1 cellular context compared by ENCODE assay signal in genomic region chr20:59002874-59003399, GRCh38.
TF ChIP-seq lines count a peak whose summit lies in the region.

No MANE protein-coding gene starts in this region.

TF ChIP-seq in HepG2, 621 proteins besides CTCF, POLR2A, EP300 and RAD21 (continued from another document and continues in another):
- 0 out of 2 replicates have a peak, but pooled peaks have one; percentile 52 for TF ChIP-seq MEF2D (CRISPR knock-in tag; IDR thresholded peaks at IDR 0.05)
- TF ChIP-seq ARID4A (CRISPR knock-in tag; IDR thresholded peaks at IDR 0.05; ENCODE audit: borderline replicate concordance), result peak; percentile 29; the same call in 1 of the 2 replicates
- TF ChIP-seq HNRNPL (IDR thresholded peaks at IDR 0.05; ENCODE audit: low read depth, low read length), result 0 out of 2 replicates have a peak, but pooled peaks have one; percentile 19
- no peak for TF ChIP-seq LCORL (IDR thresholded peaks at IDR 0.05)
- 0 out of 2 replicates have a peak, but pooled peaks have one; percentile 53 for TF ChIP-seq LCORL (CRISPR knock-in tag; IDR thresholded peaks at IDR 0.05)
- TF ChIP-seq ZNF292 (CRISPR knock-in tag; IDR thresholded peaks at IDR 0.05; ENCODE audit: borderline replicate concordance, low read depth), result 0 out of 2 replicates have a peak, but pooled peaks have one; percentile 52
- no peak for TF ChIP-seq PCBP2 (optimal IDR thresholded peaks at IDR 0.05; ENCODE audit: low read depth, low read length, poor library complexity, severe bottlenecking)
- peak; percentile 24; the same call in 1 of the 2 replicates for TF ChIP-seq PITX1 (CRISPR knock-in tag; IDR thresholded peaks at IDR 0.05)
- TF ChIP-seq, protein P1, sequence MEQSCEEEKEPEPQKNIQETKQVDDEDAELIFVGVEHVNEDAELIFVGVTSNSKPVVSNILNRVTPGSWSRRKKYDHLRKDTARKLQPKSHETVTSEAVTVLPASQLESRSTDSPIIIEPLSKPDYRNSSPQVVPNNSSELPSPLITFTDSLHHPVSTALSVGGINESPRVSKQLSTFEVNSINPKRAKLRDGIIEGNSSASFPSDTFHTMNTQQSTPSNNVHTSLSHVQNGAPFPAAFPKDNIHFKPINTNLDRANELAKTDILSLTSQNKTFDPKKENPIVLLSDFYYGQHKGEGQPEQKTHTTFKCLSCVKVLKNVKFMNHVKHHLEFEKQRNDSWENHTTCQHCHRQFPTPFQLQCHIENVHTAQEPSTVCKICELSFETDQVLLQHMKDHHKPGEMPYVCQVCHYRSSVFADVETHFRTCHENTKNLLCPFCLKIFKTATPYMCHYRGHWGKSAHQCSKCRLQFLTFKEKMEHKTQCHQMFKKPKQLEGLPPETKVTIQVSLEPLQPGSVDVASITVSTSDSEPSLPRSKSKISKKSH (CRISPR knock-in tag; IDR thresholded peaks at IDR 0.05; ENCODE audit: borderline replicate concordance), result peak; percentile 85
- TF ChIP-seq, protein P2, sequence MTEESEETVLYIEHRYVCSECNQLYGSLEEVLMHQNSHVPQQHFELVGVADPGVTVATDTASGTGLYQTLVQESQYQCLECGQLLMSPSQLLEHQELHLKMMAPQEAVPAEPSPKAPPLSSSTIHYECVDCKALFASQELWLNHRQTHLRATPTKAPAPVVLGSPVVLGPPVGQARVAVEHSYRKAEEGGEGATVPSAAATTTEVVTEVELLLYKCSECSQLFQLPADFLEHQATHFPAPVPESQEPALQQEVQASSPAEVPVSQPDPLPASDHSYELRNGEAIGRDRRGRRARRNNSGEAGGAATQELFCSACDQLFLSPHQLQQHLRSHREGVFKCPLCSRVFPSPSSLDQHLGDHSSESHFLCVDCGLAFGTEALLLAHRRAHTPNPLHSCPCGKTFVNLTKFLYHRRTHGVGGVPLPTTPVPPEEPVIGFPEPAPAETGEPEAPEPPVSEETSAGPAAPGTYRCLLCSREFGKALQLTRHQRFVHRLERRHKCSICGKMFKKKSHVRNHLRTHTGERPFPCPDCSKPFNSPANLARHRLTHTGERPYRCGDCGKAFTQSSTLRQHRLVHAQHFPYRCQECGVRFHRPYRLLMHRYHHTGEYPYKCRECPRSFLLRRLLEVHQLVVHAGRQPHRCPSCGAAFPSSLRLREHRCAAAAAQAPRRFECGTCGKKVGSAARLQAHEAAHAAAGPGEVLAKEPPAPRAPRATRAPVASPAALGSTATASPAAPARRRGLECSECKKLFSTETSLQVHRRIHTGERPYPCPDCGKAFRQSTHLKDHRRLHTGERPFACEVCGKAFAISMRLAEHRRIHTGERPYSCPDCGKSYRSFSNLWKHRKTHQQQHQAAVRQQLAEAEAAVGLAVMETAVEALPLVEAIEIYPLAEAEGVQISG (CRISPR knock-in tag; IDR thresholded peaks at IDR 0.05), result 0 out of 2 replicates have a peak, but pooled peaks have one; percentile 41
- TF ChIP-seq SNAPC2 (CRISPR knock-in tag; IDR thresholded peaks at IDR 0.05), result 0 out of 2 replicates have a peak, but pooled peaks have one; percentile 37
- no peak for TF ChIP-seq NR2F6 (IDR thresholded peaks at IDR 0.05)
- peak; percentile 36; the same call in 1 of the 2 replicates for TF ChIP-seq NR2F6 (CRISPR knock-in tag; IDR thresholded peaks at IDR 0.05)
- TF ChIP-seq, protein P3, sequence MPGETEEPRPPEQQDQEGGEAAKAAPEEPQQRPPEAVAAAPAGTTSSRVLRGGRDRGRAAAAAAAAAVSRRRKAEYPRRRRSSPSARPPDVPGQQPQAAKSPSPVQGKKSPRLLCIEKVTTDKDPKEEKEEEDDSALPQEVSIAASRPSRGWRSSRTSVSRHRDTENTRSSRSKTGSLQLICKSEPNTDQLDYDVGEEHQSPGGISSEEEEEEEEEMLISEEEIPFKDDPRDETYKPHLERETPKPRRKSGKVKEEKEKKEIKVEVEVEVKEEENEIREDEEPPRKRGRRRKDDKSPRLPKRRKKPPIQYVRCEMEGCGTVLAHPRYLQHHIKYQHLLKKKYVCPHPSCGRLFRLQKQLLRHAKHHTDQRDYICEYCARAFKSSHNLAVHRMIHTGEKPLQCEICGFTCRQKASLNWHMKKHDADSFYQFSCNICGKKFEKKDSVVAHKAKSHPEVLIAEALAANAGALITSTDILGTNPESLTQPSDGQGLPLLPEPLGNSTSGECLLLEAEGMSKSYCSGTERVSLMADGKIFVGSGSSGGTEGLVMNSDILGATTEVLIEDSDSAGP (CRISPR knock-in tag; IDR thresholded peaks at IDR 0.05; ENCODE audit: borderline replicate concordance), result no peak
- peak; percentile 56; the same call in 1 of the 2 replicates for TF ChIP-seq KDM5B (CRISPR knock-in tag; IDR thresholded peaks at IDR 0.05; ENCODE audit: borderline replicate concordance)
- 0 out of 2 replicates have a peak, but pooled peaks have one; percentile 25 for TF ChIP-seq ZMYM3 (CRISPR knock-in tag; IDR thresholded peaks at IDR 0.05)
- 0 out of 2 replicates have a peak, but pooled peaks have one; percentile 35 for TF ChIP-seq ETV6 (CRISPR knock-in tag; conservative IDR thresholded peaks at IDR 0.05)
- TF ChIP-seq TCF7L2 (IDR thresholded peaks at IDR 0.05; ENCODE audit: low read depth, low read length), result no peak
- TF ChIP-seq HDAC1 (CRISPR knock-in tag; IDR thresholded peaks at IDR 0.05), result peak; percentile 39; the same call in 1 of the 2 replicates
- TF ChIP-seq ZNF224 (CRISPR knock-in tag; IDR thresholded peaks at IDR 0.05), result 0 out of 2 replicates have a peak, but pooled peaks have one; percentile 53
- TF ChIP-seq BCL6 (CRISPR knock-in tag; IDR thresholded peaks at IDR 0.05), result peak; percentile 17; the same call in 1 of the 2 replicates
- TF ChIP-seq ZNF766 (CRISPR knock-in tag; IDR thresholded peaks at IDR 0.05; ENCODE audit: borderline replicate concordance), result no peak
- TF ChIP-seq CAMTA2 (CRISPR knock-in tag; IDR thresholded peaks at IDR 0.05; ENCODE audit: borderline replicate concordance), result 0 out of 2 replicates have a peak, but pooled peaks have one; percentile 64
- TF ChIP-seq, protein P4, sequence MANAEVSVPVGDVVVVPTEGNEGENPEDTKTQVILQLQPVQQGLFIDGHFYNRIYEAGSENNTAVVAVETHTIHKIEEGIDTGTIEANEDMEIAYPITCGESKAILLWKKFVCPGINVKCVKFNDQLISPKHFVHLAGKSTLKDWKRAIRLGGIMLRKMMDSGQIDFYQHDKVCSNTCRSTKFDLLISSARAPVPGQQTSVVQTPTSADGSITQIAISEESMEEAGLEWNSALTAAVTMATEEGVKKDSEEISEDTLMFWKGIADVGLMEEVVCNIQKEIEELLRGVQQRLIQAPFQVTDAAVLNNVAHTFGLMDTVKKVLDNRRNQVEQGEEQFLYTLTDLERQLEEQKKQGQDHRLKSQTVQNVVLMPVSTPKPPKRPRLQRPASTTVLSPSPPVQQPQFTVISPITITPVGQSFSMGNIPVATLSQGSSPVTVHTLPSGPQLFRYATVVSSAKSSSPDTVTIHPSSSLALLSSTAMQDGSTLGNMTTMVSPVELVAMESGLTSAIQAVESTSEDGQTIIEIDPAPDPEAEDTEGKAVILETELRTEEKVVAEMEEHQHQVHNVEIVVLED (CRISPR knock-in tag; IDR thresholded peaks at IDR 0.05; ENCODE audit: borderline replicate concordance), result no peak
- TF ChIP-seq SMAD3 (CRISPR knock-in tag; IDR thresholded peaks at IDR 0.05), result no peak
- peak; percentile 52; the same call in 1 of the 2 replicates for TF ChIP-seq SAP130 (CRISPR knock-in tag; IDR thresholded peaks at IDR 0.05; ENCODE audit: low read depth)
- peak; percentile 24; the same call in 1 of the 2 replicates for TF ChIP-seq NR0B2 (CRISPR knock-in tag; IDR thresholded peaks at IDR 0.05)
- 0 out of 2 replicates have a peak, but pooled peaks have one; percentile 18 for TF ChIP-seq GATAD2A (CRISPR knock-in tag; IDR thresholded peaks at IDR 0.05)
- TF ChIP-seq ZNF317 (CRISPR knock-in tag; IDR thresholded peaks at IDR 0.05), result peak; percentile 86
- TF ChIP-seq, protein P5, sequence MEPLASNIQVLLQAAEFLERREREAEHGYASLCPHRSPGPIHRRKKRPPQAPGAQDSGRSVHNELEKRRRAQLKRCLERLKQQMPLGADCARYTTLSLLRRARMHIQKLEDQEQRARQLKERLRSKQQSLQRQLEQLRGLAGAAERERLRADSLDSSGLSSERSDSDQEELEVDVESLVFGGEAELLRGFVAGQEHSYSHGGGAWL (CRISPR knock-in tag; IDR thresholded peaks at IDR 0.05), result peak; percentile 21; the same call in 1 of the 2 replicates
- TF ChIP-seq, protein P6, sequence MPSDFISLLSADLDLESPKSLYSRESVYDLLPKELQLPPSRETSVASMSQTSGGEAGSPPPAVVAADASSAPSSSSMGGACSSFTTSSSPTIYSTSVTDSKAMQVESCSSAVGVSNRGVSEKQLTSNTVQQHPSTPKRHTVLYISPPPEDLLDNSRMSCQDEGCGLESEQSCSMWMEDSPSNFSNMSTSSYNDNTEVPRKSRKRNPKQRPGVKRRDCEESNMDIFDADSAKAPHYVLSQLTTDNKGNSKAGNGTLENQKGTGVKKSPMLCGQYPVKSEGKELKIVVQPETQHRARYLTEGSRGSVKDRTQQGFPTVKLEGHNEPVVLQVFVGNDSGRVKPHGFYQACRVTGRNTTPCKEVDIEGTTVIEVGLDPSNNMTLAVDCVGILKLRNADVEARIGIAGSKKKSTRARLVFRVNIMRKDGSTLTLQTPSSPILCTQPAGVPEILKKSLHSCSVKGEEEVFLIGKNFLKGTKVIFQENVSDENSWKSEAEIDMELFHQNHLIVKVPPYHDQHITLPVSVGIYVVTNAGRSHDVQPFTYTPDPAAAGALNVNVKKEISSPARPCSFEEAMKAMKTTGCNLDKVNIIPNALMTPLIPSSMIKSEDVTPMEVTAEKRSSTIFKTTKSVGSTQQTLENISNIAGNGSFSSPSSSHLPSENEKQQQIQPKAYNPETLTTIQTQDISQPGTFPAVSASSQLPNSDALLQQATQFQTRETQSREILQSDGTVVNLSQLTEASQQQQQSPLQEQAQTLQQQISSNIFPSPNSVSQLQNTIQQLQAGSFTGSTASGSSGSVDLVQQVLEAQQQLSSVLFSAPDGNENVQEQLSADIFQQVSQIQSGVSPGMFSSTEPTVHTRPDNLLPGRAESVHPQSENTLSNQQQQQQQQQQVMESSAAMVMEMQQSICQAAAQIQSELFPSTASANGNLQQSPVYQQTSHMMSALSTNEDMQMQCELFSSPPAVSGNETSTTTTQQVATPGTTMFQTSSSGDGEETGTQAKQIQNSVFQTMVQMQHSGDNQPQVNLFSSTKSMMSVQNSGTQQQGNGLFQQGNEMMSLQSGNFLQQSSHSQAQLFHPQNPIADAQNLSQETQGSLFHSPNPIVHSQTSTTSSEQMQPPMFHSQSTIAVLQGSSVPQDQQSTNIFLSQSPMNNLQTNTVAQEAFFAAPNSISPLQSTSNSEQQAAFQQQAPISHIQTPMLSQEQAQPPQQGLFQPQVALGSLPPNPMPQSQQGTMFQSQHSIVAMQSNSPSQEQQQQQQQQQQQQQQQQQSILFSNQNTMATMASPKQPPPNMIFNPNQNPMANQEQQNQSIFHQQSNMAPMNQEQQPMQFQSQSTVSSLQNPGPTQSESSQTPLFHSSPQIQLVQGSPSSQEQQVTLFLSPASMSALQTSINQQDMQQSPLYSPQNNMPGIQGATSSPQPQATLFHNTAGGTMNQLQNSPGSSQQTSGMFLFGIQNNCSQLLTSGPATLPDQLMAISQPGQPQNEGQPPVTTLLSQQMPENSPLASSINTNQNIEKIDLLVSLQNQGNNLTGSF (CRISPR knock-in tag; IDR thresholded peaks at IDR 0.05), result 0 out of 2 replicates have a peak, but pooled peaks have one; percentile 59
- TF ChIP-seq SMAD1 (CRISPR knock-in tag; IDR thresholded peaks at IDR 0.05; ENCODE audit: borderline replicate concordance, low read depth), result 0 out of 2 replicates have a peak, but pooled peaks have one; percentile 61
- peak; percentile 12; the same call in 1 of the 2 replicates for TF ChIP-seq GATAD1 (CRISPR knock-in tag; IDR thresholded peaks at IDR 0.05)
- 0 out of 2 replicates have a peak, but pooled peaks have one; percentile 20 for TF ChIP-seq MIER3 (CRISPR knock-in tag; IDR thresholded peaks at IDR 0.05; ENCODE audit: borderline replicate concordance)
- no peak for TF ChIP-seq NKX3-1 (CRISPR knock-in tag; IDR thresholded peaks at IDR 0.05)
- TF ChIP-seq, protein P7, sequence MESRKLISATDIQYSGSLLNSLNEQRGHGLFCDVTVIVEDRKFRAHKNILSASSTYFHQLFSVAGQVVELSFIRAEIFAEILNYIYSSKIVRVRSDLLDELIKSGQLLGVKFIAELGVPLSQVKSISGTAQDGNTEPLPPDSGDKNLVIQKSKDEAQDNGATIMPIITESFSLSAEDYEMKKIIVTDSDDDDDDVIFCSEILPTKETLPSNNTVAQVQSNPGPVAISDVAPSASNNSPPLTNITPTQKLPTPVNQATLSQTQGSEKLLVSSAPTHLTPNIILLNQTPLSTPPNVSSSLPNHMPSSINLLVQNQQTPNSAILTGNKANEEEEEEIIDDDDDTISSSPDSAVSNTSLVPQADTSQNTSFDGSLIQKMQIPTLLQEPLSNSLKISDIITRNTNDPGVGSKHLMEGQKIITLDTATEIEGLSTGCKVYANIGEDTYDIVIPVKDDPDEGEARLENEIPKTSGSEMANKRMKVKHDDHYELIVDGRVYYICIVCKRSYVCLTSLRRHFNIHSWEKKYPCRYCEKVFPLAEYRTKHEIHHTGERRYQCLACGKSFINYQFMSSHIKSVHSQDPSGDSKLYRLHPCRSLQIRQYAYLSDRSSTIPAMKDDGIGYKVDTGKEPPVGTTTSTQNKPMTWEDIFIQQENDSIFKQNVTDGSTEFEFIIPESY (CRISPR knock-in tag; IDR thresholded peaks at IDR 0.05), result 0 out of 2 replicates have a peak, but pooled peaks have one; percentile 8
